ENCODE assay signal across 22 cellular contexts in genomic region chr16:50293041-50293783, GRCh38.
"Had no signal": no experiment of that assay in that cellular context is flagged by ENCODE, and none has a peak within 500 bp of the region (broad histone marks: within the 10 kb centered on the region; RNA-seq: fewer than 3 reads in every experiment).

No MANE protein-coding gene starts in this region.

- H3K36me3 Mint-ChIP-seq: brain, neural progenitor cell had no signal

- H3K27me3 ChIP-seq: neural progenitor cell, spleen, thyroid gland, upper lobe of right lung had no signal

- H3K4me3 Mint-ChIP-seq: activated B cell treated with CpG ODN at 0.5 μM for 24 hours; activated CD4-positive, alpha-beta memory T cell treated with anti-CD3 and anti-CD28 coated beads for 36 hours; brain; effector memory CD8-positive, alpha-beta T cell; naive B cell; neural progenitor cell; T-helper 17 cell had no signal

- H3K27ac ChIP-seq: neural progenitor cell, prostate gland, spleen, thyroid gland, upper lobe of right lung had no signal

- H3K9me3 Mint-ChIP-seq: activated B cell treated with CpG ODN at 0.5 μM for 24 hours; activated CD4-positive, alpha-beta memory T cell treated with anti-CD3 and anti-CD28 coated beads for 36 hours; activated naive CD4-positive, alpha-beta T cell treated with anti-CD3 and anti-CD28 coated beads, Interleukin-2, amount 50 U/mL, for 72 hours; effector memory CD8-positive, alpha-beta T cell; naive B cell; neural progenitor cell had no signal

- H3K9me3 ChIP-seq: prostate gland, spleen, thyroid gland, upper lobe of right lung had no signal

- H3K36me3 ChIP-seq: neural progenitor cell, prostate gland, thyroid gland had no signal

- H3K4me2 ChIP-seq: neural progenitor cell had no signal

- H3K4me3 ChIP-seq: lung, neural progenitor cell, prostate gland, spleen, thyroid gland, upper lobe of right lung had no signal

- H3K4me1 ChIP-seq: neural progenitor cell, prostate gland, thyroid gland, upper lobe of right lung had no signal

- H3K27me3 Mint-ChIP-seq: activated B cell treated with CpG ODN at 0.5 μM for 24 hours; activated CD4-positive, alpha-beta memory T cell treated with anti-CD3 and anti-CD28 coated beads for 36 hours; brain; effector memory CD8-positive, alpha-beta T cell; naive B cell; T-helper 17 cell had no signal

- H3K27ac Mint-ChIP-seq: activated B cell treated with CpG ODN at 0.5 μM for 24 hours; activated CD4-positive, alpha-beta memory T cell treated with anti-CD3 and anti-CD28 coated beads for 36 hours; brain; neural progenitor cell had no signal

- DNase-seq: activated B cell treated with CpG ODN at 0.5 μM for 24 hours; activated CD4-positive, alpha-beta memory T cell treated with anti-CD3 and anti-CD28 coated beads for 36 hours; activated CD4-positive, alpha-beta T cell treated with anti-CD3 and anti-CD28 coated beads for 48 hours; activated gamma-delta T cell; caudate nucleus; effector memory CD8-positive, alpha-beta T cell; foreskin melanocyte; hippocampal formation; naive B cell; stimulated activated CD4-positive, alpha-beta T cell treated with anti-CD3 and anti-CD28 coated beads, Interleukin-4, amount 100 ng/mL, for 1 hour; stimulated activated naive CD8-positive, alpha-beta T cell treated with anti-CD3 and anti-CD28 coated beads, Interleukin-15, Interleukin-2, amounts not matched to agents 100 U/mL and 50 U/mL, for 24 hours; SW 1271; T-helper 17 cell; thyroid gland; upper lobe of right lung had no signal

- H2AFZ ChIP-seq: neural progenitor cell had no signal

- ATAC-seq: activated naive CD4-positive, alpha-beta T cell treated with anti-CD3 and anti-CD28 coated beads, Interleukin-2, amount 50 U/mL, for 72 hours; effector memory CD8-positive, alpha-beta T cell; esophagus mucosa; stimulated activated naive CD8-positive, alpha-beta T cell treated with anti-CD3 and anti-CD28 coated beads, Interleukin-15, Interleukin-2, amounts not matched to agents 100 U/mL and 50 U/mL, for 24 hours; T-helper 17 cell; upper lobe of right lung had no signal
